ENCODE assay signal across 8 cellular contexts in the genomic region with DNA sequence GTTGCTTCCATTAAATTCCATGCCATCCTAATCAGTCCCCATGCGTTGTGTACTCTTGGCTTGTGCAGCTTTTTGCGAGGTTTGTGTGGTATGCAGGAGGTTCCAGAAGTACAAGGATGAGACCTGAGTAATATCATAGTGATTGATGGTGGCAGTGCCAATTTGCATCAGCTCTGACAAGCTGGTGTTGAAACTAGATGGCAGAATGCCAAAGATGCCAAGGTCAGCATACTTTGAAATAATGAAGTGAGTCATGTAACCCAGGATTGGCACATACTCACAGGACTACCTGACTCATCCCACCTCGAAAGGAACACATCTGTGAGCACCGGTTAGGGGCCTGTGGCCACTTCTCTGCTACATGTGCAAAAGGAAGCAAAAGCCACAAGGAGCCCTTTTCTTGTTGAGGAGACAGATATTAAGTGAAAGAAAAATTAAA. TPM values are rescaled to one million over a fixed set of nuclear protein-coding genes. Genes with fewer than 3 reads are reported as not detected.
DNase-seq lines count a peak whose midpoint lies in the region; ATAC-seq and TF ChIP-seq lines count a peak whose summit lies in the region.

No MANE protein-coding gene starts in this region.

- ATAC-seq in HG03060 (IDR thresholded peaks at IDR 0.05; ENCODE audit: low read depth, unreplicated experiment), result peak; percentile 89

- no peak overlapping the region for H3K4me3 ChIP-seq in fibroblast of villous mesenchyme (ENCODE audit: low read depth, low read length)

- DNase-seq in NCI-H2196 (lab: John Stamatoyannopoulos, UW; ENCODE audit: unreplicated experiment), result peak; percentile 25
- DNase-seq in NCI-H2196 treated with DMSO at 0.1 percent for 48 hours (lab: John Stamatoyannopoulos, UW; ENCODE audit: unreplicated experiment), result no peak
- peak; percentile 93 for DNase-seq in NOMO-1 treated with DMSO at 0.1 percent for 48 hours (lab: John Stamatoyannopoulos, UW; ENCODE audit: unreplicated experiment)
- peak; percentile 49 for DNase-seq in activated T-cell treated with anti-CD3 and anti-CD28 coated beads, Interleukin-2, amount 50 U/mL, for 1 hour
- DNase-seq in fibroblast of villous mesenchyme (ENCODE audit: low read depth), result peak; percentile 71
- DNase-seq in stimulated activated CD4-positive, alpha-beta T cell treated with anti-CD3 and anti-CD28 coated beads, Interleukin-15, amount 100 ng/mL, for 24 hours, result peak; percentile 80
- DNase-seq in G401 (ENCODE audit: low spot score), result no peak

- no peak for TF ChIP-seq CTCF in fibroblast of villous mesenchyme (IDR thresholded peaks at IDR 0.05; ENCODE audit: insufficient read depth, low read depth, low read length)

- in situ Hi-C loops in G401 (cut with HindIII; ENCODE audit: low sequenced_read_pairs), result no loop called here

RNA-seq across cellular contexts. Expression of a gene that starts 14.3 kb away (rescaled TPM):
- total RNA-seq in fibroblast of villous mesenchyme, result 9.7 and 12.5 TPM in 2 replicates
- 0.61 and 0.80 TPM in 2 replicates for total RNA-seq in G401 (2014; rRNA removed; shearing (Covaris generic))

RNA-seq across cellular contexts. Expression of a gene that starts 42.5 kb away (rescaled TPM):
- total RNA-seq in fibroblast of villous mesenchyme, result not detected in 2 replicates
- total RNA-seq in G401 (2014; rRNA removed; shearing (Covaris generic)), result not detected in 2 replicates

Comparison
In these comparisons a context has a peak if more than half of its experiments do, and no peak if none do; other contexts are left out.
1. DNase-seq: peak in NCI-H2196 (single experiment), NOMO-1 treated with DMSO at 0.1 percent for 48 hours (single experiment), activated T-cell treated with anti-CD3 and anti-CD28 coated beads, Interleukin-2, amount 50 U/mL, for 1 hour (single experiment), fibroblast of villous mesenchyme (single experiment) and stimulated activated CD4-positive, alpha-beta T cell treated with anti-CD3 and anti-CD28 coated beads, Interleukin-15, amount 100 ng/mL, for 24 hours (single experiment); none in NCI-H2196 treated with DMSO at 0.1 percent for 48 hours (single experiment) and G401 (single experiment).